1 cellular context compared by ENCODE assay signal in the genomic region with DNA sequence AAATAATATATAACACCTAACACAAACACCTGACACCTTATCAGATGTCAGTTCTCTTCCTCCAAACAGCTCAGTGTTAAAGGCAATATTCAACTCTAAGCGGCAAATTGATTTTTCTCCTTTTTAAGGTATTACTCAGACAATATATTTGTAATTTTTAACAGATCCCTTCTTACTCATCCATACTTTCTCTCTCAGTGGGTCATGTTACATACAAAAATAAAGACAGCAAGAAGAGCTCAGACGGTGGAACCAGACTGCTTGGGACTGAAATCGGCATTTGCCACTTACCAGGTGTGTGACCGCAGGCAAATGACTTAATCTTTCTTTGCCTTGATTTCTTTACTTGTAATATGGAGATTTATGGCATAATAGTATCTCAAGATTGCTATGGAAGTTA.
TF ChIP-seq lines count a peak whose summit lies in the region.

No MANE protein-coding gene starts in this region.

TF ChIP-seq in HEK293, 187 proteins besides CTCF, POLR2A, EP300 and RAD21 (continued from another document):
- TF ChIP-seq, protein P1, sequence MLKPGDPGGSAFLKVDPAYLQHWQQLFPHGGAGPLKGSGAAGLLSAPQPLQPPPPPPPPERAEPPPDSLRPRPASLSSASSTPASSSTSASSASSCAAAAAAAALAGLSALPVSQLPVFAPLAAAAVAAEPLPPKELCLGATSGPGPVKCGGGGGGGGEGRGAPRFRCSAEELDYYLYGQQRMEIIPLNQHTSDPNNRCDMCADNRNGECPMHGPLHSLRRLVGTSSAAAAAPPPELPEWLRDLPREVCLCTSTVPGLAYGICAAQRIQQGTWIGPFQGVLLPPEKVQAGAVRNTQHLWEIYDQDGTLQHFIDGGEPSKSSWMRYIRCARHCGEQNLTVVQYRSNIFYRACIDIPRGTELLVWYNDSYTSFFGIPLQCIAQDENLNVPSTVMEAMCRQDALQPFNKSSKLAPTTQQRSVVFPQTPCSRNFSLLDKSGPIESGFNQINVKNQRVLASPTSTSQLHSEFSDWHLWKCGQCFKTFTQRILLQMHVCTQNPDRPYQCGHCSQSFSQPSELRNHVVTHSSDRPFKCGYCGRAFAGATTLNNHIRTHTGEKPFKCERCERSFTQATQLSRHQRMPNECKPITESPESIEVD (tag by site-specific recombination; IDR thresholded peaks at IDR 0.05), result peak; percentile 52; the same call in 1 of the 2 replicates
- TF ChIP-seq ZNF664 (tag by site-specific recombination; IDR thresholded peaks at IDR 0.05) (peak; percentile 78; the same call in 1 of the 2 replicates), HIC1 (tag by site-specific recombination; IDR thresholded peaks at IDR 0.05) (no peak)
